Comparison of ENCODE assay signal across 11 cellular contexts in genomic region chr11:75689861-75690641, GRCh38. TPM values are rescaled to one million over a fixed set of nuclear protein-coding genes. Genes with fewer than 3 reads are reported as not detected.
DNase-seq lines count a peak whose midpoint lies in the region; ATAC-seq and FAIRE-seq lines count a peak whose summit lies in the region.
"Had no signal": no experiment of that assay in that cellular context is flagged by ENCODE, and none has a peak within 500 bp of the region (broad histone marks: within the 10 kb centered on the region; RNA-seq: fewer than 3 reads in every experiment).

No MANE protein-coding gene starts in this region.

- peak overlapping the region; percentile 9 for H3K27ac Mint-ChIP-seq in activated T-helper 1 cell treated with anti-CD3 and anti-CD28 coated beads, Interleukin-12 subunit alpha, Interleukin-12 subunit beta, Interleukin-2, Interleukin-4 antibody, amounts not matched to agents 30 ng/mL and 10 ng/mL and 1 ng/mL, durations not matched to agents 14 hours and 24 hours and 36 hours

- H3K27me3 ChIP-seq in effector memory CD4-positive, alpha-beta T cell (replicated peaks; ENCODE audit: control insufficient read depth, insufficient read depth, low read length, poor library complexity, severe bottlenecking), result no peaks in the 10 kb centered on the region

- H3K4me1 Mint-ChIP-seq in activated T-helper 1 cell treated with anti-CD3 and anti-CD28 coated beads, Interleukin-12 subunit alpha, Interleukin-12 subunit beta, Interleukin-2, Interleukin-4 antibody, amounts not matched to agents 30 ng/mL and 10 ng/mL and 1 ng/mL, durations not matched to agents 14 hours and 24 hours and 36 hours (ENCODE audit: low read depth), result peaks cover 16% of the 10 kb centered on the region

- no peaks in the 10 kb centered on the region for H3K4me1 ChIP-seq in effector memory CD4-positive, alpha-beta T cell (ENCODE audit: control insufficient read depth, insufficient read depth, low read length, poor library complexity, severe bottlenecking)

- H3K9me3 Mint-ChIP-seq in activated T-helper 1 cell treated with anti-CD3 and anti-CD28 coated beads, Interleukin-12 subunit alpha, Interleukin-12 subunit beta, Interleukin-2, Interleukin-4 antibody, amounts not matched to agents 30 ng/mL and 10 ng/mL and 1 ng/mL, durations not matched to agents 14 hours and 24 hours and 36 hours, result peaks cover 18% of the 10 kb centered on the region

- ATAC-seq in HG03159 (IDR thresholded peaks at IDR 0.05; ENCODE audit: unreplicated experiment), result peak; percentile 83
- ATAC-seq in HG03139 (IDR thresholded peaks at IDR 0.05; ENCODE audit: unreplicated experiment), result no peak

- peaks cover 30% of the 10 kb centered on the region for H3K27me3 Mint-ChIP-seq in activated T-helper 1 cell treated with anti-CD3 and anti-CD28 coated beads, Interleukin-12 subunit alpha, Interleukin-12 subunit beta, Interleukin-2, Interleukin-4 antibody, amounts not matched to agents 30 ng/mL and 10 ng/mL and 1 ng/mL, durations not matched to agents 14 hours and 24 hours and 36 hours (ENCODE audit: insufficient read depth)

- intact Hi-C loops in activated T-helper 1 cell treated with anti-CD3 and anti-CD28 coated beads, Interleukin-12 subunit alpha, Interleukin-12 subunit beta, Interleukin-2, Interleukin-4 antibody, amounts not matched to agents 30 ng/mL and 10 ng/mL and 1 ng/mL, durations not matched to agents 14 hours and 24 hours and 36 hours (cut with micrococcal nuclease), result loop anchor here (1.0 to 2.0 kb wide), 3 partner anchors 16 to 36 kb away; partner anchors contain the start of gene MAP6

- H3K4me3 ChIP-seq in effector memory CD4-positive, alpha-beta T cell (ENCODE audit: insufficient read depth, low read depth, low read length, poor library complexity, severe bottlenecking), result no peak overlapping the region

- H3K36me3 ChIP-seq in effector memory CD4-positive, alpha-beta T cell (ENCODE audit: control insufficient read depth, insufficient read depth, low read length), result no peaks in the 10 kb centered on the region

- DNase-seq in EH (ENCODE audit: low read depth) (peak; percentile 19), GM19239 (ENCODE audit: insufficient read length, low spot score) (no peak), AG08395 (ENCODE audit: low spot score) (no peak), HTR-8/SVneo (ENCODE audit: insufficient read length, low spot score) (no peak)
- no peak for DNase-seq in activated T-helper 1 cell treated with anti-CD3 and anti-CD28 coated beads, Interleukin-12 subunit alpha, Interleukin-12 subunit beta, Interleukin-2, Interleukin-4 antibody, amounts not matched to agents 30 ng/mL and 10 ng/mL and 1 ng/mL, durations not matched to agents 14 hours and 24 hours and 36 hours (ENCODE audit: low spot score)
- no peak for DNase-seq in effector memory CD4-positive, alpha-beta T cell
- DNase-seq: cerebellar nuclear complex had no signal

- no peaks in the 10 kb centered on the region for H3K36me3 Mint-ChIP-seq in activated T-helper 1 cell treated with anti-CD3 and anti-CD28 coated beads, Interleukin-12 subunit alpha, Interleukin-12 subunit beta, Interleukin-2, Interleukin-4 antibody, amounts not matched to agents 30 ng/mL and 10 ng/mL and 1 ng/mL, durations not matched to agents 14 hours and 24 hours and 36 hours (ENCODE audit: low read depth)

- H3K27ac ChIP-seq in effector memory CD4-positive, alpha-beta T cell (ENCODE audit: insufficient read depth, low read length, poor library complexity, severe bottlenecking), result no peak overlapping the region

- no peak overlapping the region for H3K4me3 Mint-ChIP-seq in activated T-helper 1 cell treated with anti-CD3 and anti-CD28 coated beads, Interleukin-12 subunit alpha, Interleukin-12 subunit beta, Interleukin-2, Interleukin-4 antibody, amounts not matched to agents 30 ng/mL and 10 ng/mL and 1 ng/mL, durations not matched to agents 14 hours and 24 hours and 36 hours

- FAIRE-seq in GM19239 (lab: Jason Lieb, UNC), result peak; percentile 51
- FAIRE-seq in HTR-8/SVneo (lab: Jason Lieb, UNC), result no peak
- FAIRE-seq: D721Med had no signal

- H3K9me3 ChIP-seq in effector memory CD4-positive, alpha-beta T cell (ENCODE audit: control insufficient read depth, low read length), result no peaks in the 10 kb centered on the region

RNA-seq across cellular contexts. Expression of gene MAP6, which starts 21.2 kb away (rescaled TPM):
- 0.49 and 0.54 TPM in 2 replicates for total RNA-seq in activated T-helper 1 cell treated with anti-CD3 and anti-CD28 coated beads, Interleukin-12 subunit alpha, Interleukin-12 subunit beta, Interleukin-2, Interleukin-4 antibody, amounts not matched to agents 30 ng/mL and 10 ng/mL and 1 ng/mL, durations not matched to agents 14 hours and 24 hours and 36 hours

RNA-seq across cellular contexts. Expression of gene MOGAT2, which starts 27.6 kb away (rescaled TPM):
- total RNA-seq in activated T-helper 1 cell treated with anti-CD3 and anti-CD28 coated beads, Interleukin-12 subunit alpha, Interleukin-12 subunit beta, Interleukin-2, Interleukin-4 antibody, amounts not matched to agents 30 ng/mL and 10 ng/mL and 1 ng/mL, durations not matched to agents 14 hours and 24 hours and 36 hours, result not detected in 2 replicates
- total RNA-seq: NCI-H460 had no signal
